ENCODE assay signal across 12 cellular contexts in the genomic region with DNA sequence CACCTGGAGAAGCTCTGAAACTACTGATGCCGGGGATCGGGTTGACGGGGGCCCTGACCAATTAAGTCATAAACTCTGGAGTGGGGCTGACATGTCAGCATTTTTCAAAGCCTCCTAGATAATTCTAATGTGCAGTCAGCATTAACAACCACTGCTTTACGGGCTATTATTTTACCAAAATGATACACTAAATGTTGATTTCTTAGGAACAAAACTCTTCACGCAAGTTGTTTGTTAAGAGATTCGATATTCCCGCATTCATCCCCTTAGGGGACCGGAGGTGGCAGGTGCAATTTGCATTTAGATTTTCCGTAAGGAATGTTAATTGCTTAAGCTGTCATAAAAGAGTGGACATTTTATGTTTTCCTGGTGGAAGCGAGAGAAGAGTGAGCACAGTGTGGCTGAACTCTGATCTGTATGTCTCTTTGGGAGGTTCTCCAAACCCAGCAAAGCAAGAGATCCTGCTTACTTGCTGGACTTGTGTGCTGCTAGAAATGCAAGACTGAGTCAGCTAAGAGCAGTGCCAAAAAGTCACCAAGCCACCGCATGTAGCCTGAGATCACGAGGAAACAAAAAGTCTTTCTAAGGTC.
DNase-seq lines count a peak whose midpoint lies in the region; ATAC-seq and TF ChIP-seq lines count a peak whose summit lies in the region.
"Had no signal": no experiment of that assay in that cellular context is flagged by ENCODE, and none has a peak within 500 bp of the region (broad histone marks: within the 10 kb centered on the region; RNA-seq: fewer than 3 reads in every experiment).

No MANE protein-coding gene starts in this region.

- ATAC-seq in GM18517 (IDR thresholded peaks at IDR 0.05; ENCODE audit: unreplicated experiment) (no peak), GM19328 (IDR thresholded peaks at IDR 0.05; ENCODE audit: unreplicated experiment) (no peak)
- ATAC-seq: stimulated activated naive CD8-positive, alpha-beta T cell treated with anti-CD3 and anti-CD28 coated beads, Interleukin-15, amount 100 ng/mL, for 72 hours had no signal

- no peaks in the 10 kb centered on the region for H3K9me3 ChIP-seq in HEK293 (ENCODE audit: control insufficient read depth, insufficient read depth, low read depth, low read length)
- no peaks in the 10 kb centered on the region for H3K9me3 ChIP-seq in skeletal muscle tissue (ENCODE audit: control insufficient read depth in 3 of 3, low read length in 3 of 3)
- H3K9me3 ChIP-seq: breast epithelium had no signal

- H3K9ac ChIP-seq in skeletal muscle tissue (ENCODE audit: low read depth in 1 of 3, low read length in 3 of 3): no peak overlapping the region

- no peak overlapping the region for H3K4me3 ChIP-seq in HEK293 (ENCODE audit: low read depth, low read length)
- peak overlapping the region in 1 of 3 donors; percentile 19 for H3K4me3 ChIP-seq in skeletal muscle tissue (ENCODE audit: low read length in 3 of 3)
- no peak overlapping the region for H3K4me3 ChIP-seq in H7 (ENCODE audit: insufficient read depth, low read depth, low read length)
- H3K4me3 ChIP-seq: breast epithelium had no signal

- peak; percentile 7 for DNase-seq in NCI-H774 (lab: John Stamatoyannopoulos, UW)
- peak; percentile 84 for DNase-seq in fibroblast of peridontal ligament (ENCODE audit: extremely low read depth)
- DNase-seq in activated gamma-delta T cell treated with Interleukin-2 at 50 U/mL for 16 hours: no peak
- DNase-seq in H7: no peak
- DNase-seq: activated CD4-positive, alpha-beta T cell treated with anti-CD3 and anti-CD28 coated beads, Interleukin-2, amount 50 U/mL, for 4 hours; right cardiac atrium; stimulated activated naive CD8-positive, alpha-beta T cell treated with anti-CD3 and anti-CD28 coated beads, Interleukin-15, amount 100 ng/mL, for 72 hours had no signal

- POLR2A ChIA-PET in HEK293 (lab: Yijun Ruan, JAX): interaction anchor here (0.5 to 1.8 kb wide), 3 partner anchors 12 to 78 kb away, joined by 5 to 6 read pairs (median 5); a partner anchor contains a TSS

- peak overlapping the region; percentile 10; the same call in 1 of the 2 replicates for H3K27ac ChIP-seq in HEK293 (ENCODE audit: extremely low read depth, low read depth, low read length)
- H3K27ac ChIP-seq in skeletal muscle tissue (ENCODE audit: low read depth, low read length): peak overlapping the region; percentile 50

- CTCF ChIA-PET in HEK293 (lab: Yijun Ruan, JAX): interaction anchor here (0.6 to 1.2 kb wide), 3 partner anchors 13 to 77 kb away, joined by 3 to 4 read pairs (median 4); no protein-coding TSS in a partner anchor

- no peak for TF ChIP-seq CTCF in HEK293 (tag by site-specific recombination; IDR thresholded peaks at IDR 0.05)

- H3K36me3 ChIP-seq in HEK293 (ENCODE audit: control insufficient read depth in 2 of 2, insufficient read depth in 1 of 2, low read length in 2 of 2) (no peaks in the 10 kb centered on the region), skeletal muscle tissue (ENCODE audit: control insufficient read depth in 3 of 3, insufficient read depth in 3 of 3, low read length in 3 of 3) (no peaks in the 10 kb centered on the region), H7 (replicated peaks; ENCODE audit: control insufficient read depth, insufficient read depth, low read length) (no peaks in the 10 kb centered on the region)
- H3K36me3 ChIP-seq: breast epithelium had no signal

- H3K4me1 ChIP-seq in HEK293 (ENCODE audit: control insufficient read depth, insufficient read depth, low read length) (peaks cover 4% of the 10 kb centered on the region), skeletal muscle tissue (ENCODE audit: control insufficient read depth in 3 of 3, insufficient read depth in 3 of 3, low read length in 3 of 3) (peaks cover 0 to 8% (median 8%) of the 10 kb centered on the region in 3 donors)
- H3K4me1 ChIP-seq: breast epithelium had no signal

- H3K27me3 ChIP-seq in skeletal muscle tissue (ENCODE audit: control insufficient read depth in 3 of 3, insufficient read depth in 3 of 3, low read length in 3 of 3) (no peaks in the 10 kb centered on the region), H7 (ENCODE audit: control insufficient read depth, insufficient read depth, low read length) (no peaks in the 10 kb centered on the region)
- H3K27me3 ChIP-seq: breast epithelium had no signal

TF ChIP-seq in HEK293, 187 proteins besides CTCF, POLR2A, EP300 and RAD21 (continues in another document):
- TF ChIP-seq, protein P1, sequence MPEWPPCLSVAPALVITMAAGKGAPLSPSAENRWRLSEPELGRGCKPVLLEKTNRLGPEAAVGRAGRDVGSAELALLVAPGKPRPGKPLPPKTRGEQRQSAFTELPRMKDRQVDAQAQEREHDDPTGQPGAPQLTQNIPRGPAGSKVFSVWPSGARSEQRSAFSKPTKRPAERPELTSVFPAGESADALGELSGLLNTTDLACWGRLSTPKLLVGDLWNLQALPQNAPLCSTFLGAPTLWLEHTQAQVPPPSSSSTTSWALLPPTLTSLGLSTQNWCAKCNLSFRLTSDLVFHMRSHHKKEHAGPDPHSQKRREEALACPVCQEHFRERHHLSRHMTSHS (tag by site-specific recombination; IDR thresholded peaks at IDR 0.05): no peak
- TF ChIP-seq ZNF311 (tag by site-specific recombination; IDR thresholded peaks at IDR 0.05; ENCODE audit: borderline replicate concordance) (no peak), ZIC2 (tag by site-specific recombination; IDR thresholded peaks at IDR 0.05) (no peak; the same call in 1 of the 2 replicates), HOXC10 (CRISPR knock-in tag; IDR thresholded peaks at IDR 0.05) (no peak), ZSCAN16 (tag by site-specific recombination; IDR thresholded peaks at IDR 0.05) (0 out of 2 replicates have a peak, but pooled peaks have one; percentile 32), ZBTB17 (tag by site-specific recombination; IDR thresholded peaks at IDR 0.05) (no peak), OSR2 (tag by site-specific recombination; IDR thresholded peaks at IDR 0.05) (peak; percentile 74), ZNF843 (tag by site-specific recombination; IDR thresholded peaks at IDR 0.05) (peak; percentile 83), ZNF658 (tag by site-specific recombination; IDR thresholded peaks at IDR 0.05) (no peak), ZNF600 (tag by site-specific recombination; IDR thresholded peaks at IDR 0.05) (peak; percentile 44; the same call in 1 of the 2 replicates), ZNF426 (tag by site-specific recombination; IDR thresholded peaks at IDR 0.05) (no peak), REPIN1 (tag by site-specific recombination; IDR thresholded peaks at IDR 0.05; ENCODE audit: low read depth) (no peak), SP3 (tag by site-specific recombination; IDR thresholded peaks at IDR 0.05) (no peak), OVOL3 (tag by site-specific recombination; IDR thresholded peaks at IDR 0.05) (0 out of 2 replicates have a peak, but pooled peaks have one; percentile 28), ZFP69B (tag by site-specific recombination; IDR thresholded peaks at IDR 0.05) (no peak), ZNF394 (tag by site-specific recombination; IDR thresholded peaks at IDR 0.05; ENCODE audit: borderline replicate concordance) (no peak), ZEB2 (tag by site-specific recombination; IDR thresholded peaks at IDR 0.05) (peak; percentile 34; the same call in 1 of the 2 replicates), ZNF37A (tag by site-specific recombination; IDR thresholded peaks at IDR 0.05) (no peak), ZSCAN23 (tag by site-specific recombination; IDR thresholded peaks at IDR 0.05) (no peak), GLIS1 (tag by site-specific recombination; IDR thresholded peaks at IDR 0.05) (peak; percentile 37), ZNF830 (tag by site-specific recombination; IDR thresholded peaks at IDR 0.05; ENCODE audit: low read depth) (no peak), ZBTB7A (tag by site-specific recombination; IDR thresholded peaks at IDR 0.05; ENCODE audit: low read depth) (no peak), MEIS1 (CRISPR knock-in tag; IDR thresholded peaks at IDR 0.05; ENCODE audit: borderline replicate concordance) (0 out of 2 replicates have a peak, but pooled peaks have one; percentile 15), ZXDB (tag by site-specific recombination; IDR thresholded peaks at IDR 0.05) (peak; percentile 57; the same call in 1 of the 2 replicates), SETDB1 (IDR thresholded peaks at IDR 0.05; ENCODE audit: insufficient read length, low read length) (no peak), FEZF1 (tag by site-specific recombination; IDR thresholded peaks at IDR 0.05) (peak; percentile 63), ZNF624 (tag by site-specific recombination; IDR thresholded peaks at IDR 0.05) (no peak), KLF10 (tag by site-specific recombination; IDR thresholded peaks at IDR 0.05) (no peak), ZNF48 (tag by site-specific recombination; IDR thresholded peaks at IDR 0.05) (no peak), ZNF610 (tag by site-specific recombination; IDR thresholded peaks at IDR 0.05; ENCODE audit: borderline replicate concordance) (no peak), ZNF558 (tag by site-specific recombination; IDR thresholded peaks at IDR 0.05) (no peak)
- TF ChIP-seq, protein P2, sequence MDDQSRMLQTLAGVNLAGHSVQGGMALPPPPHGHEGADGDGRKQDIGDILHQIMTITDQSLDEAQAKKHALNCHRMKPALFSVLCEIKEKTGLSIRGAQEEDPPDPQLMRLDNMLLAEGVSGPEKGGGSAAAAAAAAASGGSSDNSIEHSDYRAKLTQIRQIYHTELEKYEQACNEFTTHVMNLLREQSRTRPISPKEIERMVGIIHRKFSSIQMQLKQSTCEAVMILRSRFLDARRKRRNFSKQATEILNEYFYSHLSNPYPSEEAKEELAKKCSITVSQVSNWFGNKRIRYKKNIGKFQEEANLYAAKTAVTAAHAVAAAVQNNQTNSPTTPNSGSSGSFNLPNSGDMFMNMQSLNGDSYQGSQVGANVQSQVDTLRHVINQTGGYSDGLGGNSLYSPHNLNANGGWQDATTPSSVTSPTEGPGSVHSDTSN (CRISPR knock-in tag; IDR thresholded peaks at IDR 0.05): no peak
- TF ChIP-seq, protein P3, sequence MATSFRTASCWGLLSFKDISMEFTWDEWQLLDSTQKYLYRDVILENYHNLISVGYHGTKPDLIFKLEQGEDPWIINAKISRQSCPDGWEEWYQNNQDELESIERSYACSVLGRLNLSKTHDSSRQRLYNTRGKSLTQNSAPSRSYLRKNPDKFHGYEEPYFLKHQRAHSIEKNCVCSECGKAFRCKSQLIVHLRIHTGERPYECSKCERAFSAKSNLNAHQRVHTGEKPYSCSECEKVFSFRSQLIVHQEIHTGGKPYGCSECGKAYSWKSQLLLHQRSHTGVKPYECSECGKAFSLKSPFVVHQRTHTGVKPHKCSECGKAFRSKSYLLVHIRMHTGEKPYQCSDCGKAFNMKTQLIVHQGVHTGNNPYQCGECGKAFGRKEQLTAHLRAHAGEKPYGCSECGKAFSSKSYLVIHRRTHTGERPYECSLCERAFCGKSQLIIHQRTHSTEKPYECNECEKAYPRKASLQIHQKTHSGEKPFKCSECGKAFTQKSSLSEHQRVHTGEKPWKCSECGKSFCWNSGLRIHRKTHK (tag by site-specific recombination; IDR thresholded peaks at IDR 0.05): no peak

Comparison
In these comparisons a context has a peak if more than half of its experiments do, and no peak if none do; other contexts are left out.
1. DNase-seq: peak in NCI-H774 (single experiment) and fibroblast of peridontal ligament (single experiment); none in activated gamma-delta T cell treated with Interleukin-2 at 50 U/mL for 16 hours (single experiment) and H7 (single experiment).